ENCODE assay signal across 1 cellular context in the genomic region with DNA sequence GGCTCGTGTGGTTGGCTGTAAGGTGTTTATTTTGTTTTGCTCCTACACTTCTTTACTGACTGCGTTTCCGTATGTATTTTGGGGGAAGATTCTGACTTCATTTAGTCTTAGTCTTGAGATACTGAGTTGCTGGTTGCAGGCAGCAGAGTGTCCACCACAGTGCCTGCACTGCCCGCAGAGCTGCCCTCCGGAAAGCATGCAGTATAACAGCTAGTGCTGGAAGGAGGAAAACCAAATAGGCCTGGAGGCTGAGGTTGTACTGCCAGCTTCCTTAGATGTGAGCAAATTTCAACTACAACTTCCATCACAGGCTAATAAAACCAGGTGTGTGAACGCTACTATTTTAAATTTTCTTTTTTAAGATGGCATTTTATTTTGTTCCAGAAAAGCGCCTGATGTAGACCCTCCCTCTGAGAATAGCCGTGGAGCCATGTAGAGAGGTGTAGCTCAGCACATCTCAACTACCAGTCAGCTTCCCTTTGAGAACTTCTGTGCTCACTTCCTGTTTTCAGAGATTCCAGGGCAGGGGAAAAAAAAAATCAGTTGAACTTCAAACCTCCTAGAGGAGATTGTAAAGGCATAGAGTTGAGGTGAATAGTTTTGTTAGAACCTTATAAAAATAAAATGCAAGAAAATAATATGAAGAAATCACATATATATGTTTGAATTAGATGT.
TF ChIP-seq lines count a peak whose summit lies in the region.

No MANE protein-coding gene starts in this region.

TF ChIP-seq in GM23338, 12 proteins besides CTCF, POLR2A, EP300 and RAD21:
- TF ChIP-seq, protein P1, sequence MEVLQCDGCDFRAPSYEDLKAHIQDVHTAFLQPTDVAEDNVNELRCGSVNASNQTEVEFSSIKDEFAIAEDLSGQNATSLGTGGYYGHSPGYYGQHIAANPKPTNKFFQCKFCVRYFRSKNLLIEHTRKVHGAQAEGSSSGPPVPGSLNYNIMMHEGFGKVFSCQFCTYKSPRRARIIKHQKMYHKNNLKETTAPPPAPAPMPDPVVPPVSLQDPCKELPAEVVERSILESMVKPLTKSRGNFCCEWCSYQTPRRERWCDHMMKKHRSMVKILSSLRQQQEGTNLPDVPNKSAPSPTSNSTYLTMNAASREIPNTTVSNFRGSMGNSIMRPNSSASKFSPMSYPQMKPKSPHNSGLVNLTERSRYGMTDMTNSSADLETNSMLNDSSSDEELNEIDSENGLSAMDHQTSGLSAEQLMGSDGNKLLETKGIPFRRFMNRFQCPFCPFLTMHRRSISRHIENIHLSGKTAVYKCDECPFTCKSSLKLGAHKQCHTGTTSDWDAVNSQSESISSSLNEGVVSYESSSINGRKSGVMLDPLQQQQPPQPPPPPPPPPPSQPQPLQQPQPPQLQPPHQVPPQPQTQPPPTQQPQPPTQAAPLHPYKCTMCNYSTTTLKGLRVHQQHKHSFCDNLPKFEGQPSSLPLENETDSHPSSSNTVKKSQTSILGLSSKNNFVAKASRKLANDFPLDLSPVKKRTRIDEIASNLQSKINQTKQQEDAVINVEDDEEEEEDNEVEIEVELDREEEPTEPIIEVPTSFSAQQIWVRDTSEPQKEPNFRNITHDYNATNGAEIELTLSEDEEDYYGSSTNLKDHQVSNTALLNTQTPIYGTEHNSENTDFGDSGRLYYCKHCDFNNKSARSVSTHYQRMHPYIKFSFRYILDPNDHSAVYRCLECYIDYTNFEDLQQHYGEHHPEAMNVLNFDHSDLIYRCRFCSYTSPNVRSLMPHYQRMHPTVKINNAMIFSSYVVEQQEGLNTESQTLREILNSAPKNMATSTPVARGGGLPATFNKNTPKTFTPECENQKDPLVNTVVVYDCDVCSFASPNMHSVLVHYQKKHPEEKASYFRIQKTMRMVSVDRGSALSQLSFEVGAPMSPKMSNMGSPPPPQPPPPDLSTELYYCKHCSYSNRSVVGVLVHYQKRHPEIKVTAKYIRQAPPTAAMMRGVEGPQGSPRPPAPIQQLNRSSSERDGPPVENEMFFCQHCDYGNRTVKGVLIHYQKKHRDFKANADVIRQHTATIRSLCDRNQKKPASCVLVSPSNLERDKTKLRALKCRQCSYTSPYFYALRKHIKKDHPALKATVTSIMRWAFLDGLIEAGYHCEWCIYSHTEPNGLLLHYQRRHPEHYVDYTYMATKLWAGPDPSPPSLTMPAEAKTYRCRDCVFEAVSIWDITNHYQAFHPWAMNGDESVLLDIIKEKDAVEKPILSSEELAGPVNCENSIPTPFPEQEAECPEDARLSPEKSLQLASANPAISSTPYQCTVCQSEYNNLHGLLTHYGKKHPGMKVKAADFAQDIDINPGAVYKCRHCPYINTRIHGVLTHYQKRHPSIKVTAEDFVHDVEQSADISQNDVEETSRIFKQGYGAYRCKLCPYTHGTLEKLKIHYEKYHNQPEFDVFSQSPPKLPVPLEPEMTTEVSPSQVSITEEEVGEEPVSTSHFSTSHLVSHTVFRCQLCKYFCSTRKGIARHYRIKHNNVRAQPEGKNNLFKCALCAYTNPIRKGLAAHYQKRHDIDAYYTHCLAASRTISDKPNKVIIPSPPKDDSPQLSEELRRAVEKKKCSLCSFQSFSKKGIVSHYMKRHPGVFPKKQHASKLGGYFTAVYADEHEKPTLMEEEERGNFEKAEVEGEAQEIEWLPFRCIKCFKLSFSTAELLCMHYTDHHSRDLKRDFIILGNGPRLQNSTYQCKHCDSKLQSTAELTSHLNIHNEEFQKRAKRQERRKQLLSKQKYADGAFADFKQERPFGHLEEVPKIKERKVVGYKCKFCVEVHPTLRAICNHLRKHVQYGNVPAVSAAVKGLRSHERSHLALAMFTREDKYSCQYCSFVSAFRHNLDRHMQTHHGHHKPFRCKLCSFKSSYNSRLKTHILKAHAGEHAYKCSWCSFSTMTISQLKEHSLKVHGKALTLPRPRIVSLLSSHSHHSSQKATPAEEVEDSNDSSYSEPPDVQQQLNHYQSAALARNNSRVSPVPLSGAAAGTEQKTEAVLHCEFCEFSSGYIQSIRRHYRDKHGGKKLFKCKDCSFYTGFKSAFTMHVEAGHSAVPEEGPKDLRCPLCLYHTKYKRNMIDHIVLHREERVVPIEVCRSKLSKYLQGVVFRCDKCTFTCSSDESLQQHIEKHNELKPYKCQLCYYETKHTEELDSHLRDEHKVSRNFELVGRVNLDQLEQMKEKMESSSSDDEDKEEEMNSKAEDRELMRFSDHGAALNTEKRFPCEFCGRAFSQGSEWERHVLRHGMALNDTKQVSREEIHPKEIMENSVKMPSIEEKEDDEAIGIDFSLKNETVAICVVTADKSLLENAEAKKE (CRISPR knock-in tag; IDR thresholded peaks at IDR 0.05), result no peak
- TF ChIP-seq, protein P2, sequence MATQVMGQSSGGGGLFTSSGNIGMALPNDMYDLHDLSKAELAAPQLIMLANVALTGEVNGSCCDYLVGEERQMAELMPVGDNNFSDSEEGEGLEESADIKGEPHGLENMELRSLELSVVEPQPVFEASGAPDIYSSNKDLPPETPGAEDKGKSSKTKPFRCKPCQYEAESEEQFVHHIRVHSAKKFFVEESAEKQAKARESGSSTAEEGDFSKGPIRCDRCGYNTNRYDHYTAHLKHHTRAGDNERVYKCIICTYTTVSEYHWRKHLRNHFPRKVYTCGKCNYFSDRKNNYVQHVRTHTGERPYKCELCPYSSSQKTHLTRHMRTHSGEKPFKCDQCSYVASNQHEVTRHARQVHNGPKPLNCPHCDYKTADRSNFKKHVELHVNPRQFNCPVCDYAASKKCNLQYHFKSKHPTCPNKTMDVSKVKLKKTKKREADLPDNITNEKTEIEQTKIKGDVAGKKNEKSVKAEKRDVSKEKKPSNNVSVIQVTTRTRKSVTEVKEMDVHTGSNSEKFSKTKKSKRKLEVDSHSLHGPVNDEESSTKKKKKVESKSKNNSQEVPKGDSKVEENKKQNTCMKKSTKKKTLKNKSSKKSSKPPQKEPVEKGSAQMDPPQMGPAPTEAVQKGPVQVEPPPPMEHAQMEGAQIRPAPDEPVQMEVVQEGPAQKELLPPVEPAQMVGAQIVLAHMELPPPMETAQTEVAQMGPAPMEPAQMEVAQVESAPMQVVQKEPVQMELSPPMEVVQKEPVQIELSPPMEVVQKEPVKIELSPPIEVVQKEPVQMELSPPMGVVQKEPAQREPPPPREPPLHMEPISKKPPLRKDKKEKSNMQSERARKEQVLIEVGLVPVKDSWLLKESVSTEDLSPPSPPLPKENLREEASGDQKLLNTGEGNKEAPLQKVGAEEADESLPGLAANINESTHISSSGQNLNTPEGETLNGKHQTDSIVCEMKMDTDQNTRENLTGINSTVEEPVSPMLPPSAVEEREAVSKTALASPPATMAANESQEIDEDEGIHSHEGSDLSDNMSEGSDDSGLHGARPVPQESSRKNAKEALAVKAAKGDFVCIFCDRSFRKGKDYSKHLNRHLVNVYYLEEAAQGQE (IDR thresholded peaks at IDR 0.05; ENCODE audit: unreplicated experiment), result no peak
- no peak for TF ChIP-seq CREB1 (CRISPR knock-in tag; IDR thresholded peaks at IDR 0.05; ENCODE audit: low read depth)
- TF ChIP-seq STAT1 (IDR thresholded peaks at IDR 0.05; ENCODE audit: unreplicated experiment), result no peak
- TF ChIP-seq NANOG (IDR thresholded peaks at IDR 0.05; ENCODE audit: borderline replicate concordance), result no peak
- TF ChIP-seq ZNF331 (CRISPR knock-in tag; IDR thresholded peaks at IDR 0.05; ENCODE audit: low read depth), result no peak
- TF ChIP-seq, protein P3, sequence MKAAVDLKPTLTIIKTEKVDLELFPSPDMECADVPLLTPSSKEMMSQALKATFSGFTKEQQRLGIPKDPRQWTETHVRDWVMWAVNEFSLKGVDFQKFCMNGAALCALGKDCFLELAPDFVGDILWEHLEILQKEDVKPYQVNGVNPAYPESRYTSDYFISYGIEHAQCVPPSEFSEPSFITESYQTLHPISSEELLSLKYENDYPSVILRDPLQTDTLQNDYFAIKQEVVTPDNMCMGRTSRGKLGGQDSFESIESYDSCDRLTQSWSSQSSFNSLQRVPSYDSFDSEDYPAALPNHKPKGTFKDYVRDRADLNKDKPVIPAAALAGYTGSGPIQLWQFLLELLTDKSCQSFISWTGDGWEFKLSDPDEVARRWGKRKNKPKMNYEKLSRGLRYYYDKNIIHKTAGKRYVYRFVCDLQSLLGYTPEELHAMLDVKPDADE (IDR thresholded peaks at IDR 0.05), result no peak
- TF ChIP-seq JUNB (IDR thresholded peaks at IDR 0.05; ENCODE audit: unreplicated experiment), result no peak
- TF ChIP-seq EZH2phosphoT487 (IDR thresholded peaks at IDR 0.05; ENCODE audit: unreplicated experiment), result no peak
- no peak for TF ChIP-seq ZNF114 (CRISPR knock-in tag; IDR thresholded peaks at IDR 0.05)
